Comparison of ENCODE assay signal across 9 cellular contexts in the genomic region with DNA sequence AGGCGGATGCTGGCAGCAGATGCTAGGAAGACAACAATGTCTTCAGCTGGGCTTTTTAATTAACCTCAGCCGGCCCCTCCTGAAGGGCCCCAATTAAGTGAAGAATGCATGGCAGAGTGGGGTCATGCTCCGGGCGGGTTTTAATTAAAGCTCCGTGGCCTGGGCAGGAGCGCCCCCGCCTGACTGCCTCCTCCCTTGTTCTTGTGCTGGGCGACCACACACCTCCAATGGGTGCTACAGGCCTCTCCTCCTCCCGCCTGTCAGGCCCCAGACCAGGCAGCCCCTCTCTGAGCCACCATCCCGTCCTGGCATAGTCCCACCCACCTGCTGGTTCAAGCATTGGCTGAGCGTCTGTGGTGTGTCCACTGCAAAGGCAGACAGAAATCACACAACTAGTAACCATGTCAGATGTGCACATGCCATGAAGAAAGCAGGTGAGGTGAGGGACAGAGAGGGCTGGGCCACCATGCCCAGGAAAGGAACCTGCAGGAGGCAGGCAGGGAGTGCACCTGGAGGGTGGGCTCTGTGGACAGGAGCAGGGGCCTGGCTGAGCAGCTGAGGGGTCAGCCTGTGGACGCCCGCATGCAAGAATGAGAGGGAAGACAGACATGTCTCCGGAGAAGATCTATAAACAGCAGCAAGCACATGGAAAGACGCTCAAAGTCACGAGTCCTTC. TPM values are rescaled to one million over a fixed set of nuclear protein-coding genes. Genes with fewer than 3 reads are reported as not detected.
DNase-seq lines count a peak whose midpoint lies in the region; ATAC-seq, FAIRE-seq and TF ChIP-seq lines count a peak whose summit lies in the region.
"Had no signal": no experiment of that assay in that cellular context is flagged by ENCODE, and none has a peak within 500 bp of the region (broad histone marks: within the 10 kb centered on the region; RNA-seq: fewer than 3 reads in every experiment).

No MANE protein-coding gene starts in this region.

- H3K27ac ChIP-seq in GM23338 (ENCODE audit: low read depth) = no peak overlapping the region
- no peak overlapping the region for H3K27ac ChIP-seq in keratinocyte (ENCODE audit: control insufficient read depth, insufficient read depth, low read length)

- peak; percentile 75 for ATAC-seq in GM23338

- no peaks in the 10 kb centered on the region for H3K36me3 ChIP-seq in GM23338 (ENCODE audit: insufficient read depth)
- H3K36me3 ChIP-seq in keratinocyte (ENCODE audit: control insufficient read depth in 2 of 2, extremely low read depth in 1 of 2, insufficient read depth in 2 of 2, low read length in 2 of 2) = no peaks in the 10 kb centered on the region

- H3K79me2 ChIP-seq in GM23338 (replicated peaks; ENCODE audit: insufficient read depth) (no peaks in the 10 kb centered on the region), keratinocyte (ENCODE audit: control insufficient read depth, insufficient read depth, low read length) (no peaks in the 10 kb centered on the region)

- no peak overlapping the region for H3K9ac ChIP-seq in keratinocyte (ENCODE audit: control insufficient read depth, extremely low read depth, insufficient read depth, low read length)

- H3K4me1 ChIP-seq in GM23338 (ENCODE audit: insufficient read depth) = peaks cover 5% of the 10 kb centered on the region; the same call in 1 of the 2 replicates
- no peaks in the 10 kb centered on the region for H3K4me1 ChIP-seq in keratinocyte (ENCODE audit: control insufficient read depth, extremely low read depth, insufficient read depth, low read length)

- H3K4me3 ChIP-seq in AG09309 (ENCODE audit: control insufficient read depth, low read depth, low read length) = no peak overlapping the region
- H3K4me3 ChIP-seq in GM23338 = no peak overlapping the region
- H3K4me3 ChIP-seq in keratinocyte (ENCODE audit: control insufficient read depth in 2 of 3, extremely low read depth in 1 of 3, insufficient read depth in 2 of 3, low read depth in 1 of 3, low read length in 3 of 3) = no peak overlapping the region

- FAIRE-seq in keratinocyte (lab: Jason Lieb, UNC) = no peak

- H3K27me3 ChIP-seq in GM23338 (ENCODE audit: insufficient read depth) = peaks cover 98% of the 10 kb centered on the region
- H3K27me3 ChIP-seq in keratinocyte (ENCODE audit: control insufficient read depth, extremely low read depth, insufficient read depth, low read length) = no peaks in the 10 kb centered on the region

- H4K20me1 ChIP-seq in GM23338 (replicated peaks; ENCODE audit: insufficient read depth) = no peaks in the 10 kb centered on the region; the same call in 1 of the 2 replicates
- H4K20me1 ChIP-seq in keratinocyte (ENCODE audit: control insufficient read depth, extremely low read depth, insufficient read depth, low read length) = no peaks in the 10 kb centered on the region

- H3K27ac Mint-ChIP-seq in GM23338 = no peak overlapping the region

- H3K9me2 ChIP-seq in GM23338 (ENCODE audit: insufficient read depth) = no peaks in the 10 kb centered on the region

- dilution Hi-C loops in keratinocyte (cut with MboI; ENCODE audit: extremely low pct_ligation_motif_present, low sequenced_read_pairs) = no loop called here

- no peaks in the 10 kb centered on the region for H3K9me1 ChIP-seq in keratinocyte (ENCODE audit: control insufficient read depth, extremely low read depth, insufficient read depth, low read length)

- DNase-seq in AG09309 (ENCODE audit: low read depth) (no peak), GM23338 (ENCODE audit: low spot score) (peak; percentile 64), RPMI8226 (peak; percentile 54), keratinocyte (ENCODE audit: low read depth, low spot score) (no peak), Ammon's horn (ENCODE audit: low spot score) (no peak), A172 (ENCODE audit: low spot score) (no peak), NCI-H2029 treated with DMSO at 0.1 percent for 48 hours (lab: John Stamatoyannopoulos, UW) (no peak)
- DNase-seq in activated CD8-positive, alpha-beta memory T cell treated with anti-CD3 and anti-CD28 coated beads for 24 hours = no peak
- DNase-seq: T1000 had no signal

- H3F3A ChIP-seq in GM23338 (replicated peaks; ENCODE audit: low read depth) = no peaks in the 10 kb centered on the region

- H3K9me3 Mint-ChIP-seq in GM23338 = no peaks in the 10 kb centered on the region

- H3K4me2 ChIP-seq in GM23338 (no peak overlapping the region), keratinocyte (ENCODE audit: control insufficient read depth, extremely low read depth, insufficient read depth, low read depth, low read length) (no peak overlapping the region)

- H3K27me3 Mint-ChIP-seq in GM23338 (ENCODE audit: insufficient read depth, low read depth, poor library complexity) = peaks cover 74% of the 10 kb centered on the region

- no peaks in the 10 kb centered on the region for H3K36me3 Mint-ChIP-seq in GM23338 (ENCODE audit: low read depth)

- TF ChIP-seq CTCF in AG09309 (IDR thresholded peaks at IDR 0.05; ENCODE audit: control insufficient read depth, insufficient read depth, low read depth, low read length, missing control alignments) (peak; percentile 35), GM23338 (conservative IDR thresholded peaks at IDR 0.05; ENCODE audit: low read depth in 2 of 2) (peak; percentile 44 to 84), keratinocyte (optimal IDR thresholded peaks at IDR 0.05 in 1 of 3, IDR thresholded peaks at IDR 0.05 in 1 of 3, conservative IDR thresholded peaks at IDR 0.05 in 1 of 3; ENCODE audit: extremely low read depth in 1 of 3, insufficient read depth in 2 of 3, low read length in 3 of 3) (peak in 2 of 3 experiments; percentile 41 to 77)

- H2AFZ ChIP-seq in GM23338 (no peak overlapping the region), keratinocyte (ENCODE audit: control insufficient read depth, low read length) (no peak overlapping the region)

- peaks cover 7% of the 10 kb centered on the region for H3K4me1 Mint-ChIP-seq in GM23338

- H3K9me3 ChIP-seq in keratinocyte (ENCODE audit: control insufficient read depth, low read depth, low read length) = no peaks in the 10 kb centered on the region

- no peak overlapping the region for H3K4me3 Mint-ChIP-seq in GM23338

TF ChIP-seq in GM23338, 12 proteins besides CTCF, POLR2A, EP300 and RAD21 (continues in another document):
- TF ChIP-seq ZNF331 (CRISPR knock-in tag; IDR thresholded peaks at IDR 0.05; ENCODE audit: low read depth) (no peak), POLR2AphosphoS5 (IDR thresholded peaks at IDR 0.05; ENCODE audit: low read depth) (no peak), JUNB (IDR thresholded peaks at IDR 0.05; ENCODE audit: unreplicated experiment) (no peak), EZH2 (IDR thresholded peaks at IDR 0.05; ENCODE audit: low read depth, unreplicated experiment) (no peak), NANOG (IDR thresholded peaks at IDR 0.05; ENCODE audit: borderline replicate concordance) (no peak), STAT1 (IDR thresholded peaks at IDR 0.05; ENCODE audit: unreplicated experiment) (no peak)
- TF ChIP-seq, protein P1, sequence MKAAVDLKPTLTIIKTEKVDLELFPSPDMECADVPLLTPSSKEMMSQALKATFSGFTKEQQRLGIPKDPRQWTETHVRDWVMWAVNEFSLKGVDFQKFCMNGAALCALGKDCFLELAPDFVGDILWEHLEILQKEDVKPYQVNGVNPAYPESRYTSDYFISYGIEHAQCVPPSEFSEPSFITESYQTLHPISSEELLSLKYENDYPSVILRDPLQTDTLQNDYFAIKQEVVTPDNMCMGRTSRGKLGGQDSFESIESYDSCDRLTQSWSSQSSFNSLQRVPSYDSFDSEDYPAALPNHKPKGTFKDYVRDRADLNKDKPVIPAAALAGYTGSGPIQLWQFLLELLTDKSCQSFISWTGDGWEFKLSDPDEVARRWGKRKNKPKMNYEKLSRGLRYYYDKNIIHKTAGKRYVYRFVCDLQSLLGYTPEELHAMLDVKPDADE (IDR thresholded peaks at IDR 0.05) = no peak

RNA-seq across cellular contexts. Expression of a gene that starts 8.5 kb away (rescaled TPM):
- total RNA-seq in GM23338 (2014; rRNA removed; shearing (Covaris generic)) = 199 and 210 TPM in 2 replicates
- 292 and 306 TPM in 2 replicates for polyA plus RNA-seq in GM23338 (2016; fragmentation: Nextera tagmentation; extraction: Ambion mirVana)
- 295 to 451 TPM (median 325 TPM) in 3 replicates for polyA plus RNA-seq in keratinocyte
- polyA plus RNA-seq in keratinocyte (2011; ENCODE audit: low read depth) = 343 TPM
- polyA plus RNA-seq in keratinocyte (2011; cell fraction: cytosol; rRNA removed) = 346 and 552 TPM in 2 replicates
- polyA plus RNA-seq in keratinocyte (2011; cell fraction: nucleus; rRNA removed) = 224 and 326 TPM in 2 replicates
- 371 and 391 TPM in 2 replicates for polyA plus RNA-seq in keratinocyte (2012; ENCODE audit: low replicate concordance)
- 457 to 846 TPM (median 598 TPM) in 3 replicates for polyA minus RNA-seq in keratinocyte
- polyA minus RNA-seq in keratinocyte (2011; cell fraction: cytosol; rRNA and poly(A)+ RNA removed) = 776 TPM
- polyA minus RNA-seq in keratinocyte (2011; cell fraction: nucleus; rRNA and poly(A)+ RNA removed) = 151 and 170 TPM in 2 replicates
- 263 and 292 TPM in 2 replicates for total RNA-seq in A172 (2014; rRNA removed; shearing (Covaris generic))

RNA-seq across cellular contexts. Expression of a gene that starts 29.1 kb away (rescaled TPM):
- 11.3 and 14.0 TPM in 2 replicates for total RNA-seq in GM23338 (2014; rRNA removed; shearing (Covaris generic))
- polyA plus RNA-seq in GM23338 (2016; fragmentation: Nextera tagmentation; extraction: Ambion mirVana) (67.6 and 75.9 TPM in 2 replicates), keratinocyte (8.2 to 11.9 TPM (median 10.0 TPM) in 3 replicates)
- 8.0 TPM for polyA plus RNA-seq in keratinocyte (2011; ENCODE audit: low read depth)
- polyA plus RNA-seq in keratinocyte (2011; cell fraction: cytosol; rRNA removed) = 4.4 and 10.2 TPM in 2 replicates
- polyA plus RNA-seq in keratinocyte (2011; cell fraction: nucleus; rRNA removed) = 21.2 and 27.6 TPM in 2 replicates
- 12.5 and 16.4 TPM in 2 replicates for polyA plus RNA-seq in keratinocyte (2012; ENCODE audit: low replicate concordance)
- 0.99 to 7.7 TPM (median 1.2 TPM) in 3 replicates for polyA minus RNA-seq in keratinocyte
- polyA minus RNA-seq in keratinocyte (2011; cell fraction: cytosol; rRNA and poly(A)+ RNA removed) = 7.7 TPM
- 2.4 and 2.8 TPM in 2 replicates for polyA minus RNA-seq in keratinocyte (2011; cell fraction: nucleus; rRNA and poly(A)+ RNA removed)
- total RNA-seq in A172 (2014; rRNA removed; shearing (Covaris generic)) = 31.7 and 31.8 TPM in 2 replicates

RNA-seq across cellular contexts. Expression of a gene that starts 35.1 kb away (rescaled TPM):
- 81.2 and 92.4 TPM in 2 replicates for total RNA-seq in GM23338 (2014; rRNA removed; shearing (Covaris generic))
- 172 and 182 TPM in 2 replicates for polyA plus RNA-seq in GM23338 (2016; fragmentation: Nextera tagmentation; extraction: Ambion mirVana)
- 28.4 to 53.7 TPM (median 49.3 TPM) in 3 replicates for polyA plus RNA-seq in keratinocyte
- polyA plus RNA-seq in keratinocyte (2011; ENCODE audit: low read depth) = 23.9 TPM
- polyA plus RNA-seq in keratinocyte (2011; cell fraction: cytosol; rRNA removed) = 22.0 and 52.1 TPM in 2 replicates
- polyA plus RNA-seq in keratinocyte (2011; cell fraction: nucleus; rRNA removed) = 47.4 and 62.3 TPM in 2 replicates
- 34.4 and 51.8 TPM in 2 replicates for polyA plus RNA-seq in keratinocyte (2012; ENCODE audit: low replicate concordance)
- 19.2 to 36.3 TPM (median 26.1 TPM) in 3 replicates for polyA minus RNA-seq in keratinocyte
- polyA minus RNA-seq in keratinocyte (2011; cell fraction: cytosol; rRNA and poly(A)+ RNA removed) = 48.9 TPM
- 9.9 and 18.3 TPM in 2 replicates for polyA minus RNA-seq in keratinocyte (2011; cell fraction: nucleus; rRNA and poly(A)+ RNA removed)
- 103 and 141 TPM in 2 replicates for total RNA-seq in A172 (2014; rRNA removed; shearing (Covaris generic))

Comparison
In these comparisons a context has a peak if more than half of its experiments do, and no peak if none do; other contexts are left out.
1. DNase-seq: peak in GM23338 (single experiment) and RPMI8226 (single experiment); none in AG09309 (single experiment), keratinocyte (single experiment), Ammon's horn (single experiment), A172 (single experiment), NCI-H2029 treated with DMSO at 0.1 percent for 48 hours (single experiment) and activated CD8-positive, alpha-beta memory T cell treated with anti-CD3 and anti-CD28 coated beads for 24 hours (single experiment).
2. Peak in every context shown above with its lines, with median percentiles within 50 percentile points of each other: CTCF ChIP-seq.